23 cellular contexts compared by ENCODE assay signal in the genomic region with DNA sequence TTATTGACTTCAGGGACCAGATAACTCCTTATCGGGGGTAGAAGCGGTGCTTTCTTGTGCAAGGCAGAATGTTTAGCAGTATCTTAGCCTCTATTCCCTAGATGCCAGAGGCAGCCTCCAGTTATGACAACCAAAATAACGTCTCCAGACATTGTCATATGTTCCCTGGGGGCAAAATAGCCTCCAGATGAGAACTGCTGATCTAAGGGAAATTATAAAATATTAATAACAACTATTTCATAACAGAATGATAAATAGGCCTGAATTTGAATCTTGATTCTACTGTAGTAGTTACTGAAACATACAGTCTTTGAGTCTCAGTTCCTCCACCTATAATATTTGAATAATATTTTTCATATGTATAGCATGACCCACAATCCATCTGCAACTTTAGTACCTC.
"Had no signal": no experiment of that assay in that cellular context is flagged by ENCODE, and none has a peak within 500 bp of the region (broad histone marks: within the 10 kb centered on the region; RNA-seq: fewer than 3 reads in every experiment).

No MANE protein-coding gene starts in this region.

- H3K4me3 ChIP-seq: coronary artery, dorsolateral prefrontal cortex, esophagus muscularis mucosa, gastroesophageal sphincter, heart left ventricle, hepatocyte, left lung, lower lobe of right lung, mucosa of descending colon had no signal

- H3K4me1 ChIP-seq: esophagus muscularis mucosa, foreskin keratinocyte, gastroesophageal sphincter, heart left ventricle, left lung, lower lobe of right lung had no signal

- FAIRE-seq: colon, endothelial cell of umbilical vein, frontal cortex, kidney had no signal

- DNase-seq: dermis blood vessel endothelial cell; dorsolateral prefrontal cortex; effector CD4-positive, alpha-beta T cell; effector memory CD4-positive, alpha-beta T cell; foreskin keratinocyte; heart left ventricle; hypothalamus; immature natural killer cell; islet precursor cell; kidney; kidney glomerular epithelial cell; left lung; left ventricle myocardium superior; lower lobe of right lung; mesenchymal stem cell; mucosa of descending colon had no signal

- H3K36me3 ChIP-seq: esophagus muscularis mucosa, gastroesophageal sphincter, heart left ventricle, left lung, lower lobe of right lung had no signal

- ATAC-seq: foreskin keratinocyte, gastroesophageal sphincter, heart left ventricle, left lung, left ventricle myocardium superior, lower lobe of right lung, mucosa of descending colon had no signal

- H3K27ac ChIP-seq: coronary artery, dorsolateral prefrontal cortex, esophagus muscularis mucosa, foreskin keratinocyte, gastroesophageal sphincter, heart left ventricle, hepatocyte, left lung, lower lobe of right lung had no signal

- H2AFZ ChIP-seq: hepatocyte had no signal

- H3K79me2 ChIP-seq: hepatocyte had no signal

- H3K4me2 ChIP-seq: hepatocyte had no signal

- H3K27me3 ChIP-seq: dorsolateral prefrontal cortex, esophagus muscularis mucosa, foreskin keratinocyte, gastroesophageal sphincter, heart left ventricle, hepatocyte, left lung had no signal

- H3K9me3 ChIP-seq: esophagus muscularis mucosa, gastroesophageal sphincter, heart left ventricle, lower lobe of right lung, mucosa of descending colon had no signal
